8 cellular contexts compared by ENCODE assay signal in genomic region chrX:107676559-107677378, GRCh38. TPM values are rescaled to one million over a fixed set of nuclear protein-coding genes. Genes with fewer than 3 reads are reported as not detected.
DNase-seq lines count a peak whose midpoint lies in the region; ATAC-seq and TF ChIP-seq lines count a peak whose summit lies in the region.

No MANE protein-coding gene starts in this region.

- H3K4me3 Mint-ChIP-seq in activated naive CD8-positive, alpha-beta T cell treated with anti-CD3 and anti-CD28 coated beads, Interleukin-2, amount 50 U/mL, for 24 hours, result peak overlapping the region; percentile 85

- H3K4me1 Mint-ChIP-seq in activated naive CD8-positive, alpha-beta T cell treated with anti-CD3 and anti-CD28 coated beads, Interleukin-2, amount 50 U/mL, for 24 hours, result peaks cover 66% of the 10 kb centered on the region

- intact Hi-C loops in Right ventricle myocardium superior (cut with DNase I), result loop anchor here (5.0 kb wide), 1 partner anchor 36 kb away; no protein-coding TSS in a partner anchor
- intact Hi-C loops in posterior vena cava (cut with DNase I), result loop anchor here in 1 of 2 donors (5.0 kb wide), 1 partner anchor 36 kb away; no protein-coding TSS in a partner anchor

- H3K36me3 Mint-ChIP-seq in activated naive CD8-positive, alpha-beta T cell treated with anti-CD3 and anti-CD28 coated beads, Interleukin-2, amount 50 U/mL, for 24 hours (ENCODE audit: low read depth), result no peaks in the 10 kb centered on the region

- H4K20me1 ChIP-seq in DOHH2 (ENCODE audit: control insufficient read depth, insufficient read depth, low read depth, low read length), result no peaks in the 10 kb centered on the region

- H3K4me2 ChIP-seq in DOHH2 (ENCODE audit: low read length), result peak overlapping the region; percentile 90

- peaks cover 24% of the 10 kb centered on the region for H3K79me2 ChIP-seq in DOHH2 (ENCODE audit: control insufficient read depth, low read length)

- H3K4me1 ChIP-seq in DOHH2 (ENCODE audit: control insufficient read depth, low read length), result peaks cover 66% of the 10 kb centered on the region

- H3K27ac Mint-ChIP-seq in activated naive CD8-positive, alpha-beta T cell treated with anti-CD3 and anti-CD28 coated beads, Interleukin-2, amount 50 U/mL, for 24 hours, result peak overlapping the region; percentile 86

- H3K9me3 Mint-ChIP-seq in activated naive CD8-positive, alpha-beta T cell treated with anti-CD3 and anti-CD28 coated beads, Interleukin-2, amount 50 U/mL, for 24 hours, result no peaks in the 10 kb centered on the region

- no peaks in the 10 kb centered on the region for H3K27me3 ChIP-seq in DOHH2 (ENCODE audit: control insufficient read depth, low read length)

- peak; percentile 26 for ATAC-seq in HG03432 (IDR thresholded peaks at IDR 0.05; ENCODE audit: unreplicated experiment)
- peak; percentile 18 for ATAC-seq in activated naive CD8-positive, alpha-beta T cell treated with anti-CD3 and anti-CD28 coated beads, Interleukin-2, amount 50 U/mL, for 24 hours
- ATAC-seq in Right ventricle myocardium superior (ENCODE audit: poor library complexity), result peak; percentile 55
- no peak for ATAC-seq in HG03108 (IDR thresholded peaks at IDR 0.05; ENCODE audit: unreplicated experiment)

- peaks cover 20% of the 10 kb centered on the region for H3F3A ChIP-seq in DOHH2 (ENCODE audit: control insufficient read depth, insufficient read depth)

- H3K27ac ChIP-seq in DOHH2 (ENCODE audit: low read depth, low read length), result peak overlapping the region; percentile 90

- peak; percentile 74 for DNase-seq in SK-N-DZ (ENCODE audit: low spot score)
- peak; percentile 52 for DNase-seq in activated naive CD8-positive, alpha-beta T cell treated with anti-CD3 and anti-CD28 coated beads, Interleukin-2, amount 50 U/mL, for 24 hours
- DNase-seq in Right ventricle myocardium superior, result peak; percentile 91
- DNase-seq in posterior vena cava (ENCODE audit: low spot score), result peak; percentile 97
- DNase-seq in GM10248 (ENCODE audit: extremely low spot score), result no peak

- POLR2A ChIA-PET in GM10248 (lab: Yijun Ruan, JAX), result interaction anchor here (0.6 to 4.2 kb wide), 4 partner anchors 33 to 39 kb away, joined by 3 to 34 read pairs (median 19); no protein-coding TSS in a partner anchor

- H3K9me3 ChIP-seq in DOHH2 (ENCODE audit: control insufficient read depth, insufficient read depth, low read length), result no peaks in the 10 kb centered on the region

- no peak for TF ChIP-seq CTCF in DOHH2 (IDR thresholded peaks at IDR 0.05; ENCODE audit: low read depth, low read length, poor library complexity, severe bottlenecking)
- no peak for TF ChIP-seq CTCF in GM10248 (IDR thresholded peaks at IDR 0.05; ENCODE audit: control extremely low read depth, extremely low read depth, low read depth, missing control alignments)

- no peaks in the 10 kb centered on the region for H3K27me3 Mint-ChIP-seq in activated naive CD8-positive, alpha-beta T cell treated with anti-CD3 and anti-CD28 coated beads, Interleukin-2, amount 50 U/mL, for 24 hours

- H3K9me2 ChIP-seq in DOHH2 (replicated peaks; ENCODE audit: control insufficient read depth, low read length), result no peaks in the 10 kb centered on the region

- CTCF ChIA-PET in GM10248 (lab: Yijun Ruan, JAX), result interaction anchor here (0.7 to 17.6 kb wide), 8 partner anchors 7 to 73 kb away, joined by 3 to 304 read pairs (median 4); no protein-coding TSS in a partner anchor

- no peaks in the 10 kb centered on the region; the same call in 1 of the 2 replicates for H3K36me3 ChIP-seq in DOHH2 (ENCODE audit: control insufficient read depth, low read length)

- H3K4me3 ChIP-seq in DOHH2 (ENCODE audit: low read length), result peak overlapping the region; percentile 89

RNA-seq across cellular contexts. Expression of gene PRPS1, which starts 48.5 kb away (rescaled TPM):
- 119 and 144 TPM in 2 replicates for polyA plus RNA-seq in SK-N-DZ (2014; cell fraction: cytosol; rRNA removed)
- polyA plus RNA-seq in SK-N-DZ (2014; cell fraction: nucleus; rRNA removed), result 47.8 and 56.1 TPM in 2 replicates
- total RNA-seq in Right ventricle myocardium superior (20.7 TPM), posterior vena cava (10 to 100 TPM; 30.2 to 32.7 TPM)
